In genomic region chr13:24419668-24420067, GRCh38 we compare ENCODE assay signal across 8 cellular contexts.
DNase-seq lines count a peak whose midpoint lies in the region; ATAC-seq, FAIRE-seq and TF ChIP-seq lines count a peak whose summit lies in the region.
"Not testable (repeated sequence)": the region's sequence is repeated elsewhere in the genome, so short reads cannot be mapped to it uniquely, and the experiment has no call there.

No MANE protein-coding gene starts in this region.

- intact Hi-C loops in HepG2 (cut with micrococcal nuclease; ENCODE audit: unreplicated experiment): not testable (repeated sequence)

- H3K4me3 ChIP-seq in SJCRH30; fibroblast of villous mesenchyme (ENCODE audit: low read depth, low read length); HepG2 (replicated peaks in 1 of 3; ENCODE audit: insufficient read depth in 1 of 3, low read depth in 2 of 3, low read length in 3 of 3); small intestine (ENCODE audit: low read depth in 1 of 2, low read length in 2 of 2): not testable (repeated sequence)

- not testable (repeated sequence) for H3K27ac ChIP-seq in SJCRH30; HepG2 (ENCODE audit: extremely low read length, insufficient read depth, low read length); small intestine (ENCODE audit: low read depth in 1 of 2, low read length in 1 of 2)

- not testable (repeated sequence) for BruUV-seq in HepG2 (replicated peaks; lab: Mats Ljungman, UMichigan)

- DNase-seq in EH (ENCODE audit: low read depth) (peak; percentile 20), H4 (ENCODE audit: low spot score) (peak; percentile 15), LoVo (ENCODE audit: low spot score) (peak; percentile 15), SJCRH30 (peak; percentile 62 to 69), cerebellar cortex (ENCODE audit: low spot score) (peak; percentile 5), fibroblast of villous mesenchyme (ENCODE audit: low read depth) (peak; percentile 65), HepG2 (ENCODE audit: low spot score) (peak; percentile 21), small intestine (peak; percentile 71)

- not testable (repeated sequence) for H3K4me2 ChIP-seq in HepG2 (ENCODE audit: low read depth, low read length)

- H3K79me2 ChIP-seq in HepG2 (ENCODE audit: insufficient read depth, low read length): not testable (repeated sequence)

- H3K9ac ChIP-seq in HepG2 (ENCODE audit: insufficient read depth, low read depth, low read length): not testable (repeated sequence)

- not testable (repeated sequence) for H3K27me3 ChIP-seq in SJCRH30; HepG2 (ENCODE audit: control insufficient read depth in 1 of 2, insufficient read depth in 2 of 2, low read length in 2 of 2); small intestine (ENCODE audit: control insufficient read depth in 2 of 2, insufficient read depth in 2 of 2, low read length in 2 of 2)

- WGBS in HepG2 (ENCODE audit: low lambda C conversion rate): 76% methylated on average over 6 of the region's 6 CpGs
- 56 to 67% (median 63%) methylated on average over 6 of the region's 6 CpGs for WGBS in small intestine, 3 donors

- POLR2A ChIA-PET in HepG2 (lab: Yijun Ruan, JAX): not testable (repeated sequence)

- not testable (repeated sequence) for H4K20me1 ChIP-seq in HepG2 (ENCODE audit: insufficient read depth, low read length)

- H3K36me3 ChIP-seq in SJCRH30 (peaks cover 33% of the 10 kb centered on the region), HepG2 (replicated peaks in 1 of 2; ENCODE audit: control insufficient read depth in 1 of 2, insufficient read depth in 2 of 2, low read length in 2 of 2) (peaks cover 2 to 16% of the 10 kb centered on the region in 2 experiments; a peak in 2 of 5 replicates), small intestine (ENCODE audit: control insufficient read depth in 2 of 2, insufficient read depth in 2 of 2, low read length in 2 of 2) (peaks cover 18 to 20% of the 10 kb centered on the region in 2 donors)

- not testable (repeated sequence) for TF ChIP-seq POLR2A in HepG2 (IDR thresholded peaks at IDR 0.05; ENCODE audit: insufficient read depth in 1 of 2, low read depth in 2 of 2, low read length in 2 of 2)

- not testable (repeated sequence) for TF ChIP-seq RAD21 in HepG2 (CRISPR knock-in tag; IDR thresholded peaks at IDR 0.05)

- not testable (repeated sequence) for ATAC-seq in HepG2

- not testable (repeated sequence) for TF ChIP-seq CTCF in fibroblast of villous mesenchyme (IDR thresholded peaks at IDR 0.05; ENCODE audit: insufficient read depth, low read depth, low read length); HepG2 (CRISPR knock-in tag; IDR thresholded peaks at IDR 0.05)

- not testable (repeated sequence) for H2AFZ ChIP-seq in HepG2 (ENCODE audit: low read length)

- H3K9me3 ChIP-seq in SJCRH30 (replicated peaks): peaks cover 16% of the 10 kb centered on the region
- H3K9me3 ChIP-seq in HepG2 (ENCODE audit: low read length): peaks cover 16% of the 10 kb centered on the region
- not testable (repeated sequence) for H3K9me3 ChIP-seq in small intestine (ENCODE audit: control insufficient read depth, low read depth)

- FAIRE-seq in HepG2 (lab: Jason Lieb, UNC); small intestine (lab: Jason Lieb, UNC): not testable (repeated sequence)

- in situ Hi-C loops in HepG2 (cut with HindIII; ENCODE audit: extremely low pct_ligation_motif_present, low pct_unique_long_range_greater_than_20kb): not testable (repeated sequence)

- H3K4me1 ChIP-seq in SJCRH30; HepG2 (ENCODE audit: insufficient read depth, low read length); small intestine (ENCODE audit: control insufficient read depth in 2 of 2, insufficient read depth in 1 of 2, low read depth in 1 of 2, low read length in 1 of 2): not testable (repeated sequence)

- TF ChIP-seq EP300 in HepG2 (IDR thresholded peaks at IDR 0.05; ENCODE audit: low read depth in 2 of 2, low read length in 2 of 2); HepG2 (CRISPR knock-in tag; IDR thresholded peaks at IDR 0.05; ENCODE audit: borderline replicate concordance): not testable (repeated sequence)

- CTCF ChIA-PET in HepG2 (lab: Yijun Ruan, JAX; ENCODE audit: low intra/inter-chr PET ratio, low total read pairs): not testable (repeated sequence)

TF ChIP-seq in HepG2, 621 proteins besides CTCF, POLR2A, EP300 and RAD21:
- peak; percentile 96; the same call in 1 of the 2 replicates for TF ChIP-seq ZNF253 (CRISPR knock-in tag; IDR thresholded peaks at IDR 0.05; ENCODE audit: borderline replicate concordance)
- 0 out of 2 replicates have a peak, but pooled peaks have one; percentile 24 for TF ChIP-seq FOXA3 (CRISPR knock-in tag; IDR thresholded peaks at IDR 0.05)
- TF ChIP-seq SETDB1 (CRISPR knock-in tag; IDR thresholded peaks at IDR 0.05; ENCODE audit: borderline replicate concordance): peak; percentile 81; the same call in 1 of the 2 replicates
- TF ChIP-seq FOXA1 (IDR thresholded peaks at IDR 0.05): not testable (repeated sequence)
- peak; percentile 40; the same call in 1 of the 2 replicates for TF ChIP-seq FOXA1 (CRISPR knock-in tag; IDR thresholded peaks at IDR 0.05)
- TF ChIP-seq BHLHE40 (IDR thresholded peaks at IDR 0.05; ENCODE audit: low read length): peak; percentile 43

Comparison
In these comparisons a context has a peak if more than half of its experiments do, and no peak if none do; other contexts are left out.
1. DNase-seq: peak in every context shown above with its lines; median percentile 71 in small intestine; 66 in SJCRH30; 65 in fibroblast of villous mesenchyme; 21 in HepG2; 20 in EH; 15 in H4; 15 in LoVo; 5 in cerebellar cortex.